Comparison of ENCODE assay signal across 33 cellular contexts in the genomic region with DNA sequence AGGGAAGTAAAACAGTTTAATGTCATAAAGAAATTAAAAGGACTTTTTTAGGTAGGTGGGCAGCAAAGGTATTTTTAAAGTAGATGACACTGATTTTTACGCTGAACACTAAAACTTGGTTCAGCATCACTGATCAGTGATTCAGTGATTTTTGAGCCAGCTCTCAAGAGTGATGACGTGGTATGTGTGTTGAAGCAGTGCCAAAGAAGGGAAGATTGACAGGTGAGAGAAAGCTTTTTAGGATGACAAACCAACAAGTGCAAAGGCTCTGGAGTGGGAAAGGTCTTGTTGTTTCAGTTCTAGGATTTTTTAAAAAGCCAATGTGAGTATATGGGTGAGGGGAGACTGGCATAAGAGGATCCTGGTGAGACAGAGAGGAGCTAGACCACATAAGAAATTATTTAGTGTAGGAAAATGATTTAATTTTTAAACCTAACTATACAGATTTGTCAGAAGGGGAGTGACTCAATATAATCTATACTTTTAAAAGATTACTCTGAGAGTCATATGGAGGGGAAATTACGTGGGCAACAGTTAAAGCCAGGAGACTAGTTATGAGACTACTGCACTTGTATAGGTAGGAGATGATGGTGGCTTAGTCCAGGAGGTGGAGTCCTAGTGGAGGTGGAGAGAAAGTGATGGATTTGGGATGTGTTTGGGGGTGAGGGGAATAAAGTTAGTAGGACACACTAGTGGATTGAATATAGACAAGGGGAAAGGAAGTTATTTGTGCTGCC. TPM values are rescaled to one million over a fixed set of nuclear protein-coding genes. Genes with fewer than 3 reads are reported as not detected.
A peak's percentile ranks its signal among the peaks of the same experiment; 100 is the strongest.
DNase-seq lines count a peak whose midpoint lies in the region; ATAC-seq and TF ChIP-seq lines count a peak whose summit lies in the region.
"Had no signal": no experiment of that assay in that cellular context is flagged by ENCODE, and none has a peak within 500 bp of the region (broad histone marks: within the 10 kb centered on the region; RNA-seq: fewer than 3 reads in every experiment).

No MANE protein-coding gene starts in this region.

- peaks cover 38% of the 10 kb centered on the region for H3K4me1 Mint-ChIP-seq in activated CD4-positive, alpha-beta T cell treated with anti-CD3 and anti-CD28 coated beads for 36 hours
- H3K4me1 Mint-ChIP-seq in HFFc6 (ENCODE audit: low read depth), result no peaks in the 10 kb centered on the region
- H3K4me1 Mint-ChIP-seq: CD14-positive monocyte, IgD-negative memory B cell, neural crest cell had no signal

- CTCF ChIA-PET in activated CD4-positive, alpha-beta T cell treated with anti-CD3 and anti-CD28 coated beads for 36 hours (lab: Charles Lee), result interaction anchor here (0.6 to 2.0 kb wide), 4 partner anchors 8 to 614 kb away, joined by 3 to 4 read pairs (median 3); no protein-coding TSS in a partner anchor

- in situ Hi-C loops in GM13977 (cut with MboI; ENCODE audit: low pct_unique_long_range_greater_than_20kb, low sequenced_read_pairs, unreplicated experiment), result no loop called here

- POLR2A ChIA-PET in activated CD4-positive, alpha-beta T cell treated with anti-CD3 and anti-CD28 coated beads for 36 hours (lab: Charles Lee), result no interaction called here

- H3K27me3 Mint-ChIP-seq in activated CD4-positive, alpha-beta T cell treated with anti-CD3 and anti-CD28 coated beads for 36 hours, result peaks cover 6% of the 10 kb centered on the region
- peaks cover 4% of the 10 kb centered on the region for H3K27me3 Mint-ChIP-seq in HFFc6 (ENCODE audit: insufficient read depth)

- intact Hi-C loops in activated CD4-positive, alpha-beta T cell treated with anti-CD3 and anti-CD28 coated beads for 36 hours (cut with DNase I, micrococcal nuclease), result loop anchor here in 1 of 2 experiments (10.0 kb wide), 1 partner anchor 411 kb away; a partner anchor contains a TSS

- TF ChIP-seq CTCF in GM13977 (IDR thresholded peaks at IDR 0.05; ENCODE audit: extremely low read depth, insufficient read depth, missing control alignments) (no peak), HFFc6 (IDR thresholded peaks at IDR 0.05) (no peak)

- no peaks in the 10 kb centered on the region for H3K9me3 Mint-ChIP-seq in activated CD4-positive, alpha-beta T cell treated with anti-CD3 and anti-CD28 coated beads for 36 hours (ENCODE audit: low read depth)
- H3K9me3 Mint-ChIP-seq in HFFc6, result no peaks in the 10 kb centered on the region
- H3K9me3 Mint-ChIP-seq: activated naive CD4-positive, alpha-beta T cell treated with anti-CD3 and anti-CD28 coated beads for 36 hours; IgD-negative memory B cell; neural crest cell had no signal

- peak; percentile 39 for ATAC-seq in activated CD4-positive, alpha-beta T cell treated with anti-CD3 and anti-CD28 coated beads for 36 hours
- ATAC-seq: left lobe of liver, PC-3, Right ventricle myocardium inferior had no signal

- no peak for TF ChIP-seq EP300 in Ishikawa (IDR thresholded peaks at IDR 0.05; ENCODE audit: borderline replicate concordance)

- TF ChIP-seq RAD21 in Ishikawa (IDR thresholded peaks at IDR 0.05; ENCODE audit: low read depth), result no peak

- H3K27ac Mint-ChIP-seq in activated CD4-positive, alpha-beta T cell treated with anti-CD3 and anti-CD28 coated beads for 36 hours, result peak overlapping the region; percentile 43
- no peak overlapping the region for H3K27ac Mint-ChIP-seq in HFFc6
- H3K27ac Mint-ChIP-seq: activated naive CD4-positive, alpha-beta T cell treated with anti-CD3 and anti-CD28 coated beads for 36 hours; CD14-positive monocyte; IgD-negative memory B cell had no signal

- peak; percentile 14 for DNase-seq in activated CD4-positive, alpha-beta T cell treated with anti-CD3 and anti-CD28 coated beads for 36 hours
- DNase-seq in activated CD4-positive, alpha-beta T cell treated with anti-CD3 and anti-CD28 coated beads for 1 hour, result no peak
- DNase-seq in RKO (ENCODE audit: low spot score), result peak; percentile 41
- DNase-seq in kidney glomerular epithelial cell (lab: John Stamatoyannopoulos, UW), result peak; percentile 71
- no peak for DNase-seq in activated CD8-positive, alpha-beta memory T cell treated with anti-CD3 and anti-CD28 coated beads, Interleukin-2, amount 50 U/mL, for 4 hours
- no peak for DNase-seq in GM13977 (ENCODE audit: low spot score)
- DNase-seq in HFFc6, result no peak
- DNase-seq: activated CD4-positive, alpha-beta T cell treated with anti-CD3 and anti-CD28 coated beads, Interleukin-2, amount 50 U/mL, for 48 hours; activated naive CD4-positive, alpha-beta T cell treated with anti-CD3 and anti-CD28 coated beads for 36 hours; anterior cingulate cortex; Caco-2; DND-41; GF-D8; hypothalamus; mesendoderm; NCI-H1092 treated with DMSO at 0.1 percent for 48 hours; NCI-H2081; NCI-H510A; NK-92 treated with Interleukin-12 subunit alpha and Interleukin-12 subunit beta, amount 100 ng/mL, for 24 hours; ovary; PC-3; SK-N-SH; stimulated activated naive CD4-positive, alpha-beta T cell had no signal

- H3K4me3 Mint-ChIP-seq in activated CD4-positive, alpha-beta T cell treated with anti-CD3 and anti-CD28 coated beads for 36 hours, result no peak overlapping the region
- no peak overlapping the region for H3K4me3 Mint-ChIP-seq in HFFc6
- H3K4me3 Mint-ChIP-seq: activated naive CD4-positive, alpha-beta T cell treated with anti-CD3 and anti-CD28 coated beads for 36 hours; CD14-positive monocyte; IgD-negative memory B cell; neural crest cell had no signal

- no peaks in the 10 kb centered on the region for H3K36me3 Mint-ChIP-seq in activated CD4-positive, alpha-beta T cell treated with anti-CD3 and anti-CD28 coated beads for 36 hours (ENCODE audit: low read depth)
- no peaks in the 10 kb centered on the region for H3K36me3 Mint-ChIP-seq in HFFc6 (ENCODE audit: low read depth)
- H3K36me3 Mint-ChIP-seq: CD14-positive monocyte, IgD-negative memory B cell had no signal

TF ChIP-seq in Ishikawa, 13 proteins besides CTCF, POLR2A, EP300 and RAD21:
- 0 out of 2 replicates have a peak, but pooled peaks have one; percentile 6 for TF ChIP-seq NFIC (IDR thresholded peaks at IDR 0.05)
- TF ChIP-seq, protein P1, sequence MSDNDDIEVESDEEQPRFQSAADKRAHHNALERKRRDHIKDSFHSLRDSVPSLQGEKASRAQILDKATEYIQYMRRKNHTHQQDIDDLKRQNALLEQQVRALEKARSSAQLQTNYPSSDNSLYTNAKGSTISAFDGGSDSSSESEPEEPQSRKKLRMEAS (IDR thresholded peaks at IDR 0.05), result no peak

RNA-seq across cellular contexts. Expression of a gene that starts 17.6 kb away (rescaled TPM):
- 1 to 10 TPM; 3.5 to 6.8 TPM for total RNA-seq in activated CD4-positive, alpha-beta T cell treated with anti-CD3 and anti-CD28 coated beads for 36 hours
- total RNA-seq in HFFc6 (2021; fragmentation: NEBNext Ultra II Directional; extraction: Animal tissue kit (Norgen Biotek cat#: 25700)), result not detected
- total RNA-seq: A172, Caco-2, cardiac muscle cell, neural crest cell, PC-3, Right ventricle myocardium inferior, skeletal muscle tissue, temporal lobe had no signal

RNA-seq across cellular contexts. Expression of a gene that starts 58.9 kb away (rescaled TPM):
- total RNA-seq in activated CD4-positive, alpha-beta T cell treated with anti-CD3 and anti-CD28 coated beads for 36 hours, result under 1 TPM; 0.64 to 0.69 TPM
- under 1 TPM; 0.08 to 0.43 (median 0.16) TPM for total RNA-seq in HFFc6 (2021; fragmentation: NEBNext Ultra II Directional; extraction: Animal tissue kit (Norgen Biotek cat#: 25700))
- total RNA-seq: A172, Caco-2, cardiac muscle cell, PC-3, temporal lobe had no signal

Comparison
In these comparisons a context has a peak if more than half of its experiments do, and no peak if none do; other contexts are left out.
1. DNase-seq: peak in activated CD4-positive, alpha-beta T cell treated with anti-CD3 and anti-CD28 coated beads for 36 hours (single experiment), RKO (single experiment) and kidney glomerular epithelial cell (single experiment); none in activated CD4-positive, alpha-beta T cell treated with anti-CD3 and anti-CD28 coated beads for 1 hour (single experiment), activated CD8-positive, alpha-beta memory T cell treated with anti-CD3 and anti-CD28 coated beads, Interleukin-2, amount 50 U/mL, for 4 hours (single experiment), GM13977 (single experiment) and HFFc6 (single experiment).
2. RNA of a gene that starts 17.6 kb away (total RNA-seq): 3.5 to 6.8 TPM in activated CD4-positive, alpha-beta T cell treated with anti-CD3 and anti-CD28 coated beads for 36 hours; not detected in HFFc6; every median in the first group is over 4 times any median in the second.